Comparison of ENCODE assay signal across 1 cellular context in genomic region chr5:147458581-147458980, GRCh38.
TF ChIP-seq lines count a peak whose summit lies in the region.

No MANE protein-coding gene starts in this region.

TF ChIP-seq in GM23338, 12 proteins besides CTCF, POLR2A, EP300 and RAD21 (continued from another document):
- TF ChIP-seq, protein P1, sequence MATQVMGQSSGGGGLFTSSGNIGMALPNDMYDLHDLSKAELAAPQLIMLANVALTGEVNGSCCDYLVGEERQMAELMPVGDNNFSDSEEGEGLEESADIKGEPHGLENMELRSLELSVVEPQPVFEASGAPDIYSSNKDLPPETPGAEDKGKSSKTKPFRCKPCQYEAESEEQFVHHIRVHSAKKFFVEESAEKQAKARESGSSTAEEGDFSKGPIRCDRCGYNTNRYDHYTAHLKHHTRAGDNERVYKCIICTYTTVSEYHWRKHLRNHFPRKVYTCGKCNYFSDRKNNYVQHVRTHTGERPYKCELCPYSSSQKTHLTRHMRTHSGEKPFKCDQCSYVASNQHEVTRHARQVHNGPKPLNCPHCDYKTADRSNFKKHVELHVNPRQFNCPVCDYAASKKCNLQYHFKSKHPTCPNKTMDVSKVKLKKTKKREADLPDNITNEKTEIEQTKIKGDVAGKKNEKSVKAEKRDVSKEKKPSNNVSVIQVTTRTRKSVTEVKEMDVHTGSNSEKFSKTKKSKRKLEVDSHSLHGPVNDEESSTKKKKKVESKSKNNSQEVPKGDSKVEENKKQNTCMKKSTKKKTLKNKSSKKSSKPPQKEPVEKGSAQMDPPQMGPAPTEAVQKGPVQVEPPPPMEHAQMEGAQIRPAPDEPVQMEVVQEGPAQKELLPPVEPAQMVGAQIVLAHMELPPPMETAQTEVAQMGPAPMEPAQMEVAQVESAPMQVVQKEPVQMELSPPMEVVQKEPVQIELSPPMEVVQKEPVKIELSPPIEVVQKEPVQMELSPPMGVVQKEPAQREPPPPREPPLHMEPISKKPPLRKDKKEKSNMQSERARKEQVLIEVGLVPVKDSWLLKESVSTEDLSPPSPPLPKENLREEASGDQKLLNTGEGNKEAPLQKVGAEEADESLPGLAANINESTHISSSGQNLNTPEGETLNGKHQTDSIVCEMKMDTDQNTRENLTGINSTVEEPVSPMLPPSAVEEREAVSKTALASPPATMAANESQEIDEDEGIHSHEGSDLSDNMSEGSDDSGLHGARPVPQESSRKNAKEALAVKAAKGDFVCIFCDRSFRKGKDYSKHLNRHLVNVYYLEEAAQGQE (IDR thresholded peaks at IDR 0.05; ENCODE audit: unreplicated experiment), result no peak
- TF ChIP-seq STAT1 (IDR thresholded peaks at IDR 0.05; ENCODE audit: unreplicated experiment), result no peak
- TF ChIP-seq NANOG (IDR thresholded peaks at IDR 0.05; ENCODE audit: borderline replicate concordance), result no peak
- TF ChIP-seq POLR2AphosphoS5 (IDR thresholded peaks at IDR 0.05; ENCODE audit: low read depth), result no peak
- TF ChIP-seq ETS1 (IDR thresholded peaks at IDR 0.05), result no peak
